ENCODE assay signal across 12 cellular contexts in the genomic region with DNA sequence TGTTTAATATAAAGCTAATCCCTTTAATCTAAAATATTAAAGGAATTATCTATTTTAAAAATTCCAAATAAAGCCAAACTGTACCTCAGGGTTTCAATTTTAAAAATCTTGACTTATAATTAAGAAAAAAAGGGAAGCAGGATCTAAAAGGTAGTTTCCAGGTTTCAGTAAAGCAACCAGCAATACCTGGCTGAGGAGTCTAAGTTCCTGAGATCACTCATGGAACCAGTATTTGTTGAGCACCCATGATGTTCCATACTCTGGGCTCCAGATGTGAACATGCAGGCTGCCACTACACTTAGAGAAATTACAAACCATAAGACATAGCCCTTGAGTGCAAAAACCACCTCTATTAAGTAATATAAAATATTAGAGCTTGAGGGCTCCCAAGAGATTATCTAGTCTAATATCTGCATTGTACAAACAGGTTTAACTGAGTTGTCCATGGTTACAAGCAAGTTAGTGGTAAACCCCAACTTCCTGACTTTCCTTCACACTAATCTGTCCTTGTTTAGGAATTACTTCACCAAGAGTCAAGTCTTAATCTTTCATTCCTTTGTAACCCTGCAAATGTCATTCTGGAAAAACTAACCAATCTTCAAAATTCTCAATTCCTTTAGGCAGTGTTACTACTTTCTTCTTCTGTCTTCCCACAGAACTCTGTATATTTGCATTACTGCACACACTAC. TPM values are rescaled to one million over a fixed set of nuclear protein-coding genes. Genes with fewer than 3 reads are reported as not detected.
A peak's percentile ranks its signal among the peaks of the same experiment; 100 is the strongest.
DNase-seq lines count a peak whose midpoint lies in the region; ATAC-seq and TF ChIP-seq lines count a peak whose summit lies in the region.
"Had no signal": no experiment of that assay in that cellular context is flagged by ENCODE, and none has a peak within 500 bp of the region (broad histone marks: within the 10 kb centered on the region; RNA-seq: fewer than 3 reads in every experiment).

No MANE protein-coding gene starts in this region.

- H3K27me3 ChIP-seq in left ventricle myocardium inferior (ENCODE audit: low read depth) (no peaks in the 10 kb centered on the region), Karpas-422 (ENCODE audit: low read length) (no peaks in the 10 kb centered on the region), aorta (ENCODE audit: control insufficient read depth in 1 of 2, insufficient read depth in 2 of 2, low read length in 1 of 2) (no peaks in the 10 kb centered on the region), H7 (ENCODE audit: control insufficient read depth, insufficient read depth, low read length) (no peaks in the 10 kb centered on the region)
- H3K27me3 ChIP-seq: foreskin keratinocyte had no signal

- no peaks in the 10 kb centered on the region for H4K20me1 ChIP-seq in Karpas-422 (ENCODE audit: insufficient read depth, low read depth, low read length)

- ATAC-seq in left ventricle myocardium superior (no peak), HG02763 (IDR thresholded peaks at IDR 0.05; ENCODE audit: unreplicated experiment) (peak; percentile 33), aorta (ENCODE audit: low FRiP score) (no peak)
- ATAC-seq: foreskin keratinocyte, left lobe of liver had no signal

- no peak for TF ChIP-seq CTCF in left ventricle myocardium inferior (IDR thresholded peaks at IDR 0.05; ENCODE audit: borderline replicate concordance)

- H3K27ac ChIP-seq in left ventricle myocardium inferior (replicated peaks), result peak overlapping the region; percentile 7
- peak overlapping the region; percentile 53 for H3K27ac ChIP-seq in Karpas-422 (ENCODE audit: low read length)
- H3K27ac ChIP-seq in aorta (ENCODE audit: low read depth in 1 of 2, low read length in 2 of 2), result no peak overlapping the region
- H3K27ac ChIP-seq: foreskin keratinocyte had no signal

- H3K79me2 ChIP-seq in Karpas-422 (ENCODE audit: low read length), result peaks cover 90% of the 10 kb centered on the region

- H3K4me2 ChIP-seq in Karpas-422 (ENCODE audit: low read depth, low read length, poor library complexity, severe bottlenecking), result no peak overlapping the region

- intact Hi-C loops in left ventricle myocardium inferior (cut with micrococcal nuclease), result loop anchor here (10.0 kb wide), 1 partner anchor 65 kb away; a partner anchor contains a TSS
- intact Hi-C loops in left ventricle myocardium superior (cut with micrococcal nuclease), result loop anchor here (10.0 kb wide), 1 partner anchor 45 kb away; a partner anchor contains a TSS
- intact Hi-C loops in aorta (cut with DNase I), result no loop called here

- no peaks in the 10 kb centered on the region for H3K9me2 ChIP-seq in Karpas-422 (replicated peaks; ENCODE audit: insufficient read depth, low read length)

- H3K4me3 ChIP-seq in left ventricle myocardium inferior, result no peak overlapping the region
- H3K4me3 ChIP-seq in Karpas-422 (ENCODE audit: low read length), result no peak overlapping the region
- H3K4me3 ChIP-seq in aorta (ENCODE audit: low read length in 2 of 2), result no peak overlapping the region
- H3K4me3 ChIP-seq in H7 (ENCODE audit: insufficient read depth, low read depth, low read length), result no peak overlapping the region

- no peak overlapping the region for H2AFZ ChIP-seq in Karpas-422 (ENCODE audit: low read length)

- DNase-seq in left ventricle myocardium inferior, result no peak
- no peak for DNase-seq in left ventricle myocardium superior
- DNase-seq in Karpas-422, result no peak
- DNase-seq in aorta, result no peak
- no peak for DNase-seq in UCSD-AML1 (lab: John Stamatoyannopoulos, UW; ENCODE audit: unreplicated experiment)
- DNase-seq in H7, result no peak
- no peak for DNase-seq in KG1 (lab: John Stamatoyannopoulos, UW)
- DNase-seq: GOT3, T1000 had no signal

- H3K4me1 ChIP-seq in left ventricle myocardium inferior (peaks cover 74% of the 10 kb centered on the region), Karpas-422 (ENCODE audit: low read length) (peaks cover 79% of the 10 kb centered on the region), aorta (ENCODE audit: control insufficient read depth in 1 of 2, insufficient read depth in 2 of 2, low read length in 2 of 2) (peaks cover 1 to 3% of the 10 kb centered on the region in 2 donors)

- peaks cover 9% of the 10 kb centered on the region for H3K36me3 ChIP-seq in left ventricle myocardium inferior
- peaks cover 11% of the 10 kb centered on the region; the same call in 1 of the 2 replicates for H3K36me3 ChIP-seq in Karpas-422 (ENCODE audit: insufficient read depth, low read length)
- H3K36me3 ChIP-seq in aorta (ENCODE audit: control insufficient read depth in 1 of 2, insufficient read depth in 2 of 2, low read length in 1 of 2), result no peaks in the 10 kb centered on the region
- H3K36me3 ChIP-seq in H7 (replicated peaks; ENCODE audit: control insufficient read depth, insufficient read depth, low read length), result no peaks in the 10 kb centered on the region

- H3K9ac ChIP-seq in Karpas-422 (ENCODE audit: low read length), result no peak overlapping the region

- H3K9me3 ChIP-seq in left ventricle myocardium inferior (replicated peaks) (no peaks in the 10 kb centered on the region), Karpas-422 (ENCODE audit: low read length) (no peaks in the 10 kb centered on the region), aorta (ENCODE audit: control insufficient read depth, low read length) (no peaks in the 10 kb centered on the region)

RNA-seq across cellular contexts. Expression of a gene that starts 49.2 kb away (rescaled TPM):
- total RNA-seq in left ventricle myocardium inferior (60.1 TPM), left ventricle myocardium superior (66.5 TPM), aorta (10 to 100 TPM; 67.6 to 81.8 TPM)
- 80.7 and 102 TPM in 2 replicates for total RNA-seq in Karpas-422 (2014; rRNA removed; shearing (Covaris generic); ENCODE audit: low replicate concordance)
- polyA plus RNA-seq in aorta, result 10 to 100 TPM; 11.8 to 13.0 TPM
- 22.9 and 33.1 TPM in 2 replicates for total RNA-seq in H7 (2014; rRNA removed; shearing (Covaris generic))

Comparison
In these comparisons a context has a peak if more than half of its experiments do, and no peak if none do; other contexts are left out.
1. H3K27ac ChIP-seq: peak in left ventricle myocardium inferior (single experiment) and Karpas-422 (single experiment); none in aorta (0 of 2).
2. intact Hi-C loops: an anchor here in left ventricle myocardium inferior (10.0 kb wide) and left ventricle myocardium superior (10.0 kb wide); none called in aorta.